In the genomic region with DNA sequence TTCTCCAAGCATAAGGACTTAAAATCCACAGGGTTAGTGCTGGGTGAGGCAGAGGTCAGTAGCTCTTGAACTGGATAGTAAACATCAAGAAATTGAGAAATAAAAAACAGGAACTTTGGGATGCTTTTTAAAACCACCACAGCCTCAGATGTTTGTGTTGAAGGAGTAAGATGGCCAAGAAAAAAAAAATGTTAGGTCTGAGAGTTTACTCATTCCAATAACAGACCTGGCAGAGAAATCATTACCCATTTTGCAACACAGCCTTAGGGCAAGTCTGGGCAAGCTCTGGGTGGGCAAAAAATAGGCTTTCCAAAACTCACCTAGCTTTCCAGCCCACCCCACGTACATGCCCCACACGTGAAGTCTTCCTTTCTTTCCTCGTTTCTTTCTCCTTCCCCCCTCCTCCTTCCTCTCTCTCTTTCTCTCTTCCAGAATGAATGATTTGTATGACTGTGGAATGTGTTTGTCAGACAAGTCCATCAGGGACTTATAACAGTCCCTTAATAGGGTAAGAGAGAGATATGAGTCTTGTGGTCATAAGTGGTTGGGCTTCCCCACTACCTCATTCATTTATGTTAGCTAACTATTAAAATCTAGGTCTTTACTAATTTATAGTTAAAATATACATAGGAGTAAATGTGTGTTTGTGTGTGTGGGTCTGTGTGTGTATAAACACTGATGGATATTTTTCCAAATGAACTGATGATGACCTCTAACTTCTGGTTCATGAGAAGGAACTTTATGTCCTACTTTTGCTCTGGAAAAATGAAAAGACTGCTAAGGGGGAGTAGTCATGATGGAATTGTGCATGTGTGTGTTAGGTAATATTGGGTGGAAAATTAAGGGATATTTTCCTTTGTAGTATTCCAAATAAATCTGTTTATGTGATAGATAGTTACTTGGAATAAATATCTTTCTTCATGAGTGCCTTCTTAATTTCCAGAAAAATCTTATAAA, we compare ENCODE assay signal across 8 cellular contexts. TPM values are rescaled to one million over a fixed set of nuclear protein-coding genes. Genes with fewer than 3 reads are reported as not detected.
DNase-seq lines count a peak whose midpoint lies in the region; ATAC-seq and TF ChIP-seq lines count a peak whose summit lies in the region.

No MANE protein-coding gene starts in this region.

- H3K27me3 ChIP-seq in vagina: no peaks in the 10 kb centered on the region

- peak overlapping the region; percentile 52 for H3K27ac ChIP-seq in vagina

- no peaks in the 10 kb centered on the region for H3K4me1 ChIP-seq in vagina

- TF ChIP-seq POLR2A in vagina (IDR thresholded peaks at IDR 0.05): no peak

- H3K36me3 ChIP-seq in vagina: no peaks in the 10 kb centered on the region

- ATAC-seq in HG03521 (IDR thresholded peaks at IDR 0.05; ENCODE audit: unreplicated experiment) (peak; percentile 80), Right ventricle myocardium superior (ENCODE audit: poor library complexity) (peak; percentile 79)

- H3K4me3 ChIP-seq in vagina: no peak overlapping the region

- intact Hi-C loops in Right ventricle myocardium superior (cut with DNase I) (no loop called here), vagina (cut with DNase I) (no loop called here)

- H3K9me3 ChIP-seq in vagina: no peaks in the 10 kb centered on the region

- DNase-seq in NOMO-1 treated with DMSO at 0.1 percent for 48 hours (lab: John Stamatoyannopoulos, UW; ENCODE audit: unreplicated experiment) (peak; percentile 17), NOMO-1 (lab: John Stamatoyannopoulos, UW; ENCODE audit: unreplicated experiment in 2 of 2) (no peak), Right ventricle myocardium superior (no peak), vagina (ENCODE audit: extremely low spot score in 2 of 2) (no peak), epidermal melanocyte (ENCODE audit: insufficient read length, low spot score) (no peak), NCI-H1048 (lab: John Stamatoyannopoulos, UW) (no peak), NCI-H2081 (lab: John Stamatoyannopoulos, UW) (no peak)

- TF ChIP-seq CTCF in vagina (IDR thresholded peaks at IDR 0.05): no peak

RNA-seq across cellular contexts. Expression of a gene that starts 18.0 kb away (rescaled TPM):
- total RNA-seq in Right ventricle myocardium superior (10.2 TPM), vagina (33.1 TPM)
